33 cellular contexts compared by ENCODE assay signal in the genomic region with DNA sequence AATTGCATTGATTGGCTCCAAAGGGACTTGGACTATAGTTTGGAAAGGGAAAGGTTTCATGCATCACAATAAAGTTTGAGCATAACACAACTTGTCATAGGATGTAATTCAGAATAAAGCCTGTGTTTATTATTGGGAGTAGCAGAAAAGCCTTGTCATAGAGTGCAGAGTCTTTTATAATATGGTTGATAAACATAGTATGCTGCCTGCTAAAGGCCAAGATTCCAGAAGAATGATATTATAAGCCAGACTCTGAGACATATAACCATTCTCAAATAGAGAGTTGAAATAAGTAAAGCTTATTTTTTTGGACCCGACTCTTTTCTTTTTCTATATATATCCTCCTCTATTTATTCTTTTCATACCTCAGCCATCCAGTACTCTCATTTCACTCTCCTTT.
"Had no signal": no experiment of that assay in that cellular context is flagged by ENCODE, and none has a peak within 500 bp of the region (broad histone marks: within the 10 kb centered on the region; RNA-seq: fewer than 3 reads in every experiment).

No MANE protein-coding gene starts in this region.

- H3K4me3 ChIP-seq: body of pancreas, breast epithelium had no signal

- H3K36me3 ChIP-seq: brain microvascular endothelial cell, breast epithelium had no signal

- ATAC-seq: activated CD4-positive, alpha-beta T cell treated with anti-CD3 and anti-CD28 coated beads for 36 hours; activated CD4-positive, CD25-positive, alpha-beta regulatory T cell treated with anti-CD3 and anti-CD28 coated beads, Interleukin-2, amount 50 U/mL, for 24 hours; activated CD8-positive, alpha-beta memory T cell treated with anti-CD3 and anti-CD28 coated beads, Interleukin-2, amount 10 ng/mL, durations not matched to agents 7 days and 5 days; activated CD8-positive, alpha-beta T cell treated with anti-CD3 and anti-CD28 coated beads, Interleukin-2, amount 10 ng/mL, durations not matched to agents 7 days and 5 days; activated naive CD4-positive, alpha-beta T cell treated with anti-CD3 and anti-CD28 coated beads, Interleukin-2, amount 50 U/mL, for 72 hours; body of pancreas had no signal

- H3K4me1 ChIP-seq: body of pancreas, breast epithelium had no signal

- H3K27me3 Mint-ChIP-seq: activated CD4-positive, alpha-beta memory T cell treated with anti-CD3 and anti-CD28 coated beads, Interleukin-2, amount 10 ng/mL, durations not matched to agents 7 days and 5 days; activated CD4-positive, alpha-beta T cell treated with anti-CD3 and anti-CD28 coated beads for 36 hours; activated CD4-positive, alpha-beta T cell treated with anti-CD3 and anti-CD28 coated beads, Interleukin-2, amount 10 ng/mL, durations not matched to agents 7 days and 5 days; activated CD8-positive, alpha-beta memory T cell treated with anti-CD3 and anti-CD28 coated beads, Interleukin-2, amount 10 ng/mL, durations not matched to agents 7 days and 5 days; activated naive CD8-positive, alpha-beta T cell treated with anti-CD3 and anti-CD28 coated beads for 36 hours; activated T-cell treated with anti-CD3 and anti-CD28 coated beads, Interleukin-2, amount 50 U/mL, for 24 hours had no signal

- H3K27me3 ChIP-seq: body of pancreas, brain microvascular endothelial cell, breast epithelium had no signal

- H3K36me3 Mint-ChIP-seq: activated CD8-positive, alpha-beta memory T cell treated with anti-CD3 and anti-CD28 coated beads, Interleukin-2, amount 10 ng/mL, durations not matched to agents 7 days and 5 days; activated naive CD4-positive, alpha-beta T cell treated with anti-CD3 and anti-CD28 coated beads, Interleukin-2, amount 50 U/mL, for 72 hours; activated naive CD8-positive, alpha-beta T cell treated with anti-CD3 and anti-CD28 coated beads for 36 hours had no signal

- H3K27ac ChIP-seq: body of pancreas, brain microvascular endothelial cell, breast epithelium, VCaP had no signal

- H3K4me3 Mint-ChIP-seq: activated CD4-positive, alpha-beta memory T cell treated with anti-CD3 and anti-CD28 coated beads, Interleukin-2, amount 10 ng/mL, durations not matched to agents 7 days and 5 days; activated CD4-positive, alpha-beta T cell treated with anti-CD3 and anti-CD28 coated beads for 36 hours; activated CD4-positive, alpha-beta T cell treated with anti-CD3 and anti-CD28 coated beads, Interleukin-2, amount 10 ng/mL, durations not matched to agents 7 days and 5 days; activated CD8-positive, alpha-beta memory T cell treated with anti-CD3 and anti-CD28 coated beads, Interleukin-2, amount 10 ng/mL, durations not matched to agents 7 days and 5 days; activated CD8-positive, alpha-beta T cell treated with anti-CD3 and anti-CD28 coated beads, Interleukin-2, amount 10 ng/mL, durations not matched to agents 7 days and 5 days; activated naive CD4-positive, alpha-beta T cell treated with anti-CD3 and anti-CD28 coated beads for 36 hours; activated naive CD8-positive, alpha-beta T cell treated with anti-CD3 and anti-CD28 coated beads for 36 hours; activated T-cell treated with anti-CD3 and anti-CD28 coated beads, Interleukin-2, amount 50 U/mL, for 24 hours; T-helper 1 cell treated with Interleukin-12 subunit alpha and Interleukin-12 subunit beta and Interleukin-4 antibody, amounts not matched to agents 30 μg/mL and 1 μg/mL, for 36 hours; T-helper 2 cell treated with Interferon-gamma antibody and Interleukin-4, amounts not matched to agents 5 μg/mL and 100 μg/mL, for 36 hours had no signal

- H3K9me3 ChIP-seq: body of pancreas had no signal

- H3K4me1 Mint-ChIP-seq: activated CD4-positive, alpha-beta memory T cell treated with anti-CD3 and anti-CD28 coated beads, Interleukin-2, amount 10 ng/mL, durations not matched to agents 7 days and 5 days; activated CD4-positive, alpha-beta T cell treated with anti-CD3 and anti-CD28 coated beads for 36 hours; activated CD4-positive, alpha-beta T cell treated with anti-CD3 and anti-CD28 coated beads, Interleukin-2, amount 10 ng/mL, durations not matched to agents 7 days and 5 days; activated CD8-positive, alpha-beta memory T cell treated with anti-CD3 and anti-CD28 coated beads, Interleukin-2, amount 10 ng/mL, durations not matched to agents 7 days and 5 days; activated naive CD8-positive, alpha-beta T cell treated with anti-CD3 and anti-CD28 coated beads for 36 hours had no signal

- H3K27ac Mint-ChIP-seq: activated CD4-positive, alpha-beta memory T cell treated with anti-CD3 and anti-CD28 coated beads, Interleukin-2, amount 10 ng/mL, durations not matched to agents 7 days and 5 days; activated CD4-positive, alpha-beta T cell treated with anti-CD3 and anti-CD28 coated beads for 36 hours; activated CD4-positive, alpha-beta T cell treated with anti-CD3 and anti-CD28 coated beads, Interleukin-2, amount 10 ng/mL, durations not matched to agents 7 days and 5 days; activated CD8-positive, alpha-beta memory T cell treated with anti-CD3 and anti-CD28 coated beads, Interleukin-2, amount 10 ng/mL, durations not matched to agents 7 days and 5 days; activated CD8-positive, alpha-beta T cell treated with anti-CD3 and anti-CD28 coated beads, Interleukin-2, amount 10 ng/mL, durations not matched to agents 7 days and 5 days; activated naive CD4-positive, alpha-beta T cell treated with anti-CD3 and anti-CD28 coated beads for 36 hours; activated naive CD4-positive, alpha-beta T cell treated with anti-CD3 and anti-CD28 coated beads, Interleukin-2, amount 50 U/mL, for 72 hours; activated naive CD8-positive, alpha-beta T cell treated with anti-CD3 and anti-CD28 coated beads for 36 hours; activated T-cell treated with anti-CD3 and anti-CD28 coated beads, Interleukin-2, amount 50 U/mL, for 24 hours; activated T-helper 2 cell treated with anti-CD3 and anti-CD28 coated beads, Interferon-gamma antibody, Interleukin-2, Interleukin-4, amounts not matched to agents 10 μg/mL and 5 μg/mL and 100 μg/mL, durations not matched to agents 14 hours and 24 hours and 36 hours; T-helper 1 cell treated with Interleukin-12 subunit alpha and Interleukin-12 subunit beta and Interleukin-4 antibody, amounts not matched to agents 30 μg/mL and 1 μg/mL, for 36 hours; T-helper 2 cell treated with Interferon-gamma antibody and Interleukin-4, amounts not matched to agents 5 μg/mL and 100 μg/mL, for 36 hours had no signal

- DNase-seq: activated CD4-positive, alpha-beta memory T cell treated with anti-CD3 and anti-CD28 coated beads, Interleukin-2, amount 10 ng/mL, durations not matched to agents 7 days and 5 days; activated CD4-positive, alpha-beta T cell treated with anti-CD3 and anti-CD28 coated beads for 1 hour; activated CD4-positive, alpha-beta T cell treated with anti-CD3 and anti-CD28 coated beads for 36 hours; activated CD4-positive, alpha-beta T cell treated with anti-CD3 and anti-CD28 coated beads for 48 hours; activated CD4-positive, alpha-beta T cell treated with anti-CD3 and anti-CD28 coated beads, Interleukin-2, amount 10 ng/mL, durations not matched to agents 7 days and 5 days; activated CD4-positive, alpha-beta T cell treated with anti-CD3 and anti-CD28 coated beads, Interleukin-2, amount 50 U/mL, for 48 hours; activated CD4-positive, CD25-positive, alpha-beta regulatory T cell; activated CD8-positive, alpha-beta memory T cell treated with anti-CD3 and anti-CD28 coated beads for 24 hours; activated CD8-positive, alpha-beta memory T cell treated with anti-CD3 and anti-CD28 coated beads, Interleukin-2, amount 10 ng/mL, durations not matched to agents 7 days and 5 days; activated CD8-positive, alpha-beta memory T cell treated with anti-CD3 and anti-CD28 coated beads, Interleukin-2, amount 50 U/mL, for 48 hours; activated CD8-positive, alpha-beta T cell treated with anti-CD3 and anti-CD28 coated beads, Interleukin-2, amount 10 ng/mL, durations not matched to agents 7 days and 5 days; activated effector memory CD4-positive, alpha-beta T cell treated with Interleukin-2 at 50 U/mL for 16 hours; activated gamma-delta T cell; activated naive CD4-positive, alpha-beta T cell treated with anti-CD3 and anti-CD28 coated beads for 36 hours; activated naive CD4-positive, alpha-beta T cell treated with anti-CD3 and anti-CD28 coated beads, Interleukin-2, amount 50 U/mL, for 16 hours; activated naive CD8-positive, alpha-beta T cell treated with anti-CD3 and anti-CD28 coated beads for 36 hours; activated T-cell treated with anti-CD3 and anti-CD28 coated beads, Interleukin-2, amount 50 U/mL, for 24 hours; activated T-cell treated with anti-CD3 and anti-CD28 coated beads, Interleukin-2, amount 50 U/mL, for 48 hours; amniotic stem cell; aorta; body of pancreas; brain microvascular endothelial cell; central memory CD4-positive, alpha-beta T cell; T-helper 1 cell; T-helper 2 cell; T-helper 9 cell had no signal
